In genomic region chr11:46590740-46591606, GRCh38 we compare ENCODE assay signal across 11 cellular contexts. TPM values are rescaled to one million over a fixed set of nuclear protein-coding genes. Genes with fewer than 3 reads are reported as not detected.
DNase-seq lines count a peak whose midpoint lies in the region; ATAC-seq, FAIRE-seq and TF ChIP-seq lines count a peak whose summit lies in the region.
"Had no signal": no experiment of that assay in that cellular context is flagged by ENCODE, and none has a peak within 500 bp of the region (broad histone marks: within the 10 kb centered on the region; RNA-seq: fewer than 3 reads in every experiment).

No MANE protein-coding gene starts in this region.

- peak overlapping the region in 3 of 4 donors; percentile 22 to 25 (median 25) for H3K27ac ChIP-seq in esophagus squamous epithelium
- H3K27ac ChIP-seq in spleen = peak overlapping the region in 6 of 8 donors; percentile 9 to 91 (median 40)

- no peak for DNase-seq in T-helper 2 cell treated with Interferon-gamma antibody and Interleukin-4, amounts not matched to agents 5 μg/mL and 100 μg/mL, for 36 hours (ENCODE audit: low spot score)
- DNase-seq in T-helper 2 cell (no peak), SK-MEL-5 (ENCODE audit: low read depth, low spot score) (peak; percentile 24), esophagus squamous epithelium (lab: John Stamatoyannopoulos, UW) (no peak), spleen (no peak), GM12892 (ENCODE audit: insufficient read length) (no peak), AG20443 (ENCODE audit: low spot score) (no peak)
- DNase-seq: activated gamma-delta T cell, NCI-H2227 treated with DMSO at 0.1 percent for 48 hours had no signal

- no peaks in the 10 kb centered on the region for H3K27me3 ChIP-seq in esophagus squamous epithelium
- H3K27me3 ChIP-seq in spleen (replicated peaks in 1 of 7) = no peaks in the 10 kb centered on the region

- peak overlapping the region; percentile 66 for H3K4me3 Mint-ChIP-seq in T-helper 2 cell treated with Interferon-gamma antibody and Interleukin-4, amounts not matched to agents 5 μg/mL and 100 μg/mL, for 36 hours

- no peak for ATAC-seq in HG03432 (IDR thresholded peaks at IDR 0.05; ENCODE audit: unreplicated experiment)

- H3K4me1 Mint-ChIP-seq in T-helper 2 cell treated with Interferon-gamma antibody and Interleukin-4, amounts not matched to agents 5 μg/mL and 100 μg/mL, for 36 hours (ENCODE audit: low read depth) = peaks cover 27% of the 10 kb centered on the region

- intact Hi-C loops in esophagus squamous epithelium (cut with DNase I) = no loop called here
- intact Hi-C loops in spleen (cut with DNase I; ENCODE audit: low total_unique reads) = loop anchor here (10.0 kb wide), 1 partner anchor 206 kb away; the partner anchor contains the start of gene MDK

- TF ChIP-seq CTCF in esophagus squamous epithelium (IDR thresholded peaks at IDR 0.05) = no peak
- no peak for TF ChIP-seq CTCF in spleen (IDR thresholded peaks at IDR 0.05 in 8 of 11, conservative IDR thresholded peaks at IDR 0.05 in 3 of 11)

- no peaks in the 10 kb centered on the region for H3K27me3 Mint-ChIP-seq in T-helper 2 cell treated with Interferon-gamma antibody and Interleukin-4, amounts not matched to agents 5 μg/mL and 100 μg/mL, for 36 hours (ENCODE audit: low read depth)

- no peaks in the 10 kb centered on the region for H3K9me3 ChIP-seq in esophagus squamous epithelium
- H3K9me3 ChIP-seq in spleen = no peaks in the 10 kb centered on the region

- no peak for FAIRE-seq in GM12892 (lab: Jason Lieb, UNC)

- peak overlapping the region in 1 of 4 donors; percentile 34 for H3K4me3 ChIP-seq in esophagus squamous epithelium
- H3K4me3 ChIP-seq in spleen = peak overlapping the region in 4 of 8 donors; percentile 0 to 16 (median 12)

- H3K36me3 Mint-ChIP-seq in T-helper 2 cell treated with Interferon-gamma antibody and Interleukin-4, amounts not matched to agents 5 μg/mL and 100 μg/mL, for 36 hours (ENCODE audit: low read depth) = peaks cover 17% of the 10 kb centered on the region

- TF ChIP-seq POLR2A in esophagus squamous epithelium (IDR thresholded peaks at IDR 0.05) (no peak), spleen (IDR thresholded peaks at IDR 0.05) (no peak), GM12892 (IDR thresholded peaks at IDR 0.05; ENCODE audit: low read depth, low read length) (no peak)

- in situ Hi-C loops in SK-MEL-5 (cut with HindIII; ENCODE audit: low pct_unique_long_range_greater_than_20kb, low sequenced_read_pairs) = no loop called here

- WGBS in esophagus squamous epithelium, 2 donors = 33 to 57% methylated on average over 9 to 11 of the region's 11 CpGs
- WGBS in spleen, 5 donors = 56 to 64% (median 61%) methylated on average over 11 of the region's 11 CpGs

- peak overlapping the region; percentile 5 for H3K27ac Mint-ChIP-seq in T-helper 2 cell treated with Interferon-gamma antibody and Interleukin-4, amounts not matched to agents 5 μg/mL and 100 μg/mL, for 36 hours
- H3K27ac Mint-ChIP-seq: T-helper 1 cell treated with Interleukin-12 subunit alpha and Interleukin-12 subunit beta and Interleukin-4 antibody, amounts not matched to agents 30 μg/mL and 1 μg/mL, for 36 hours had no signal

- peaks cover 0 to 5% (median 0%) of the 10 kb centered on the region in 3 donors for H3K36me3 ChIP-seq in esophagus squamous epithelium
- peaks cover 0 to 15% (median 2%) of the 10 kb centered on the region in 6 donors for H3K36me3 ChIP-seq in spleen

- peaks cover 4% of the 10 kb centered on the region for H3K9me3 Mint-ChIP-seq in T-helper 2 cell treated with Interferon-gamma antibody and Interleukin-4, amounts not matched to agents 5 μg/mL and 100 μg/mL, for 36 hours
- H3K9me3 Mint-ChIP-seq: T-helper 1 cell treated with Interleukin-12 subunit alpha and Interleukin-12 subunit beta and Interleukin-4 antibody, amounts not matched to agents 30 μg/mL and 1 μg/mL, for 36 hours had no signal

- H3K4me1 ChIP-seq in esophagus squamous epithelium (peaks cover 13 to 68% (median 35%) of the 10 kb centered on the region in 3 donors), spleen (peaks cover 25 to 84% (median 57%) of the 10 kb centered on the region in 6 donors)

RNA-seq across cellular contexts. Expression of gene AMBRA1, which starts 2.9 kb away (rescaled TPM):
- 22.2 and 28.0 TPM in 2 replicates for total RNA-seq in SK-MEL-5 (2014; rRNA removed; shearing (Covaris generic))
- 32.3 and 34.4 TPM in 2 replicates for polyA plus RNA-seq in SK-MEL-5 (2015; cell fraction: cytosol; rRNA removed)
- polyA plus RNA-seq in SK-MEL-5 (2015; cell fraction: nucleus; rRNA removed) = 16.5 and 16.8 TPM in 2 replicates
- 10 to 100 TPM; 20.2 to 31.3 (median 25.9) TPM for total RNA-seq in esophagus squamous epithelium
- total RNA-seq in spleen = 10 to 100 TPM; 36.7 to 54.6 (median 38.9) TPM
- polyA plus RNA-seq in spleen = 1 to 10 TPM; 3.6 to 9.4 (median 4.3) TPM
- polyA plus RNA-seq in GM12892 (2012; ENCODE audit: missing spikeins) = 8.9 TPM

RNA-seq across cellular contexts. Expression of gene HARBI1, which starts 26.1 kb away (rescaled TPM):
- 6.2 and 7.8 TPM in 2 replicates for total RNA-seq in SK-MEL-5 (2014; rRNA removed; shearing (Covaris generic))
- polyA plus RNA-seq in SK-MEL-5 (2015; cell fraction: cytosol; rRNA removed) = 6.3 and 9.2 TPM in 2 replicates
- polyA plus RNA-seq in SK-MEL-5 (2015; cell fraction: nucleus; rRNA removed) = 3.3 and 10.9 TPM in 2 replicates
- total RNA-seq in esophagus squamous epithelium (1 to 10 TPM; 1.3 to 4.2 (median 2.2) TPM), spleen (1 to 10 TPM; 3.2 to 5.6 (median 4.4) TPM)
- 1 to 10 TPM; 1.4 to 3.4 (median 2.1) TPM for polyA plus RNA-seq in spleen
- polyA plus RNA-seq in GM12892 (2012; ENCODE audit: missing spikeins) = 3.5 TPM

RNA-seq across cellular contexts. Expression of gene ATG13, which starts 26.4 kb away (rescaled TPM):
- total RNA-seq in SK-MEL-5 (2014; rRNA removed; shearing (Covaris generic)) = 101 and 112 TPM in 2 replicates
- polyA plus RNA-seq in SK-MEL-5 (2015; cell fraction: cytosol; rRNA removed) = 119 and 135 TPM in 2 replicates
- 91.3 and 104 TPM in 2 replicates for polyA plus RNA-seq in SK-MEL-5 (2015; cell fraction: nucleus; rRNA removed)
- total RNA-seq in esophagus squamous epithelium (10 to 100 TPM; 40.9 to 79.4 (median 66.4) TPM), spleen (100 to 1,000 TPM in 2 of 7 donors, 10 to 100 TPM in 5; 65.4 to 111 (median 88.7) TPM)
- 10 to 100 TPM; 14.9 to 33.9 (median 15.7) TPM for polyA plus RNA-seq in spleen
- 17.3 TPM for polyA plus RNA-seq in GM12892 (2012; ENCODE audit: missing spikeins)
